In the genomic region with DNA sequence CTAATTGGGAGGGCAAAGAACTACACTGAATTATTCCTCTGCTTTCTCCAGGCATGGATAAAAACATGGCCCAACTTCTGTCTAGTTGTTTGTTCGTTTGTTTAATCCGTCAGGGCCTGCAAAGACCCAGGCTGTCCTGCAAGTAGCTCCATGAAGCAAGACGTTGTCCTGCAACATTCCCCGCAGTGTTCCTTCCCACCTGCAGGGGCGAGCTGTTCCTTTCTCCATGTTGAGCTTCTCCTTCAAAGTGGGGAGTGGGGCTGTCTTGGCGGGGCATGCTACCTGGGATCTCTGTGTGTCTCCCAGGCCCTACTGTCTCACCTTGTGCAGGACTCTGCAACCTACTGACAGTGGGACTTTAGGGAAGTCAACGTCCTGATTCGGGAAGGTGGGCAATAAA, we compare ENCODE assay signal across 2 cellular contexts.
TF ChIP-seq lines count a peak whose summit lies in the region.

No MANE protein-coding gene starts in this region.

TF ChIP-seq in HCT116, 20 proteins besides CTCF, POLR2A, EP300 and RAD21 (continued from another document):
- no peak for TF ChIP-seq REST (IDR thresholded peaks at IDR 0.05; ENCODE audit: low read depth)
- TF ChIP-seq POLR2AphosphoS5 (IDR thresholded peaks at IDR 0.05; ENCODE audit: low read depth, low read length), result no peak
- TF ChIP-seq JUND (IDR thresholded peaks at IDR 0.05), result no peak
- no peak for TF ChIP-seq ZNF274 (IDR thresholded peaks at IDR 0.05; ENCODE audit: low read depth, low read length)
- TF ChIP-seq MAX (IDR thresholded peaks at IDR 0.05), result no peak
- TF ChIP-seq EZH2phosphoT487 (IDR thresholded peaks at IDR 0.05; ENCODE audit: borderline replicate concordance), result no peak
- no peak for TF ChIP-seq ELF1 (IDR thresholded peaks at IDR 0.05; ENCODE audit: borderline replicate concordance, low read depth)
- no peak for TF ChIP-seq ZBTB33 (IDR thresholded peaks at IDR 0.05; ENCODE audit: extremely low read depth, insufficient replicate concordance, low read length)
- TF ChIP-seq CBX3 (IDR thresholded peaks at IDR 0.05; ENCODE audit: low read depth), result no peak
- TF ChIP-seq SRF (IDR thresholded peaks at IDR 0.05; ENCODE audit: low read depth), result no peak
- no peak for TF ChIP-seq TCF7L2 (IDR thresholded peaks at IDR 0.05; ENCODE audit: borderline replicate concordance, extremely low read depth, insufficient read depth, insufficient read length)

TF ChIP-seq in H1, 55 proteins besides CTCF, POLR2A, EP300 and RAD21 (continued from another document):
- TF ChIP-seq TAF1 (IDR thresholded peaks at IDR 0.05; ENCODE audit: low read depth, low read length) (no peak), BACH1 (IDR thresholded peaks at IDR 0.05; ENCODE audit: low read length) (no peak), FOSL1 (IDR thresholded peaks at IDR 0.05; ENCODE audit: insufficient read depth, low read depth, low read length) (no peak), ATF2 (IDR thresholded peaks at IDR 0.05; ENCODE audit: low read length) (no peak), JUND (IDR thresholded peaks at IDR 0.05; ENCODE audit: low read length) (no peak), POLR2AphosphoS5 (IDR thresholded peaks at IDR 0.05; ENCODE audit: low read depth, low read length) (no peak), RBBP5 (IDR thresholded peaks at IDR 0.05; ENCODE audit: borderline replicate concordance, low read depth, low read length) (no peak), SP2 (IDR thresholded peaks at IDR 0.05; ENCODE audit: low read length) (no peak), GABPA (IDR thresholded peaks at IDR 0.05; ENCODE audit: borderline replicate concordance, insufficient read depth, low read length) (no peak), BRCA1 (IDR thresholded peaks at IDR 0.05; ENCODE audit: low read depth, low read length) (no peak), GTF2F1 (IDR thresholded peaks at IDR 0.05; ENCODE audit: borderline replicate concordance, low read depth, low read length) (no peak), NANOG (IDR thresholded peaks at IDR 0.05; ENCODE audit: insufficient read depth, low read depth, low read length, poor library complexity, severe bottlenecking) (no peak), CBX5 (IDR thresholded peaks at IDR 0.05; ENCODE audit: low read depth, low read length) (no peak)
- TF ChIP-seq, protein P1, sequence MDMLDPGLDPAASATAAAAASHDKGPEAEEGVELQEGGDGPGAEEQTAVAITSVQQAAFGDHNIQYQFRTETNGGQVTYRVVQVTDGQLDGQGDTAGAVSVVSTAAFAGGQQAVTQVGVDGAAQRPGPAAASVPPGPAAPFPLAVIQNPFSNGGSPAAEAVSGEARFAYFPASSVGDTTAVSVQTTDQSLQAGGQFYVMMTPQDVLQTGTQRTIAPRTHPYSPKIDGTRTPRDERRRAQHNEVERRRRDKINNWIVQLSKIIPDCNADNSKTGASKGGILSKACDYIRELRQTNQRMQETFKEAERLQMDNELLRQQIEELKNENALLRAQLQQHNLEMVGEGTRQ (IDR thresholded peaks at IDR 0.05; ENCODE audit: low read length), result no peak
- TF ChIP-seq, protein P2, sequence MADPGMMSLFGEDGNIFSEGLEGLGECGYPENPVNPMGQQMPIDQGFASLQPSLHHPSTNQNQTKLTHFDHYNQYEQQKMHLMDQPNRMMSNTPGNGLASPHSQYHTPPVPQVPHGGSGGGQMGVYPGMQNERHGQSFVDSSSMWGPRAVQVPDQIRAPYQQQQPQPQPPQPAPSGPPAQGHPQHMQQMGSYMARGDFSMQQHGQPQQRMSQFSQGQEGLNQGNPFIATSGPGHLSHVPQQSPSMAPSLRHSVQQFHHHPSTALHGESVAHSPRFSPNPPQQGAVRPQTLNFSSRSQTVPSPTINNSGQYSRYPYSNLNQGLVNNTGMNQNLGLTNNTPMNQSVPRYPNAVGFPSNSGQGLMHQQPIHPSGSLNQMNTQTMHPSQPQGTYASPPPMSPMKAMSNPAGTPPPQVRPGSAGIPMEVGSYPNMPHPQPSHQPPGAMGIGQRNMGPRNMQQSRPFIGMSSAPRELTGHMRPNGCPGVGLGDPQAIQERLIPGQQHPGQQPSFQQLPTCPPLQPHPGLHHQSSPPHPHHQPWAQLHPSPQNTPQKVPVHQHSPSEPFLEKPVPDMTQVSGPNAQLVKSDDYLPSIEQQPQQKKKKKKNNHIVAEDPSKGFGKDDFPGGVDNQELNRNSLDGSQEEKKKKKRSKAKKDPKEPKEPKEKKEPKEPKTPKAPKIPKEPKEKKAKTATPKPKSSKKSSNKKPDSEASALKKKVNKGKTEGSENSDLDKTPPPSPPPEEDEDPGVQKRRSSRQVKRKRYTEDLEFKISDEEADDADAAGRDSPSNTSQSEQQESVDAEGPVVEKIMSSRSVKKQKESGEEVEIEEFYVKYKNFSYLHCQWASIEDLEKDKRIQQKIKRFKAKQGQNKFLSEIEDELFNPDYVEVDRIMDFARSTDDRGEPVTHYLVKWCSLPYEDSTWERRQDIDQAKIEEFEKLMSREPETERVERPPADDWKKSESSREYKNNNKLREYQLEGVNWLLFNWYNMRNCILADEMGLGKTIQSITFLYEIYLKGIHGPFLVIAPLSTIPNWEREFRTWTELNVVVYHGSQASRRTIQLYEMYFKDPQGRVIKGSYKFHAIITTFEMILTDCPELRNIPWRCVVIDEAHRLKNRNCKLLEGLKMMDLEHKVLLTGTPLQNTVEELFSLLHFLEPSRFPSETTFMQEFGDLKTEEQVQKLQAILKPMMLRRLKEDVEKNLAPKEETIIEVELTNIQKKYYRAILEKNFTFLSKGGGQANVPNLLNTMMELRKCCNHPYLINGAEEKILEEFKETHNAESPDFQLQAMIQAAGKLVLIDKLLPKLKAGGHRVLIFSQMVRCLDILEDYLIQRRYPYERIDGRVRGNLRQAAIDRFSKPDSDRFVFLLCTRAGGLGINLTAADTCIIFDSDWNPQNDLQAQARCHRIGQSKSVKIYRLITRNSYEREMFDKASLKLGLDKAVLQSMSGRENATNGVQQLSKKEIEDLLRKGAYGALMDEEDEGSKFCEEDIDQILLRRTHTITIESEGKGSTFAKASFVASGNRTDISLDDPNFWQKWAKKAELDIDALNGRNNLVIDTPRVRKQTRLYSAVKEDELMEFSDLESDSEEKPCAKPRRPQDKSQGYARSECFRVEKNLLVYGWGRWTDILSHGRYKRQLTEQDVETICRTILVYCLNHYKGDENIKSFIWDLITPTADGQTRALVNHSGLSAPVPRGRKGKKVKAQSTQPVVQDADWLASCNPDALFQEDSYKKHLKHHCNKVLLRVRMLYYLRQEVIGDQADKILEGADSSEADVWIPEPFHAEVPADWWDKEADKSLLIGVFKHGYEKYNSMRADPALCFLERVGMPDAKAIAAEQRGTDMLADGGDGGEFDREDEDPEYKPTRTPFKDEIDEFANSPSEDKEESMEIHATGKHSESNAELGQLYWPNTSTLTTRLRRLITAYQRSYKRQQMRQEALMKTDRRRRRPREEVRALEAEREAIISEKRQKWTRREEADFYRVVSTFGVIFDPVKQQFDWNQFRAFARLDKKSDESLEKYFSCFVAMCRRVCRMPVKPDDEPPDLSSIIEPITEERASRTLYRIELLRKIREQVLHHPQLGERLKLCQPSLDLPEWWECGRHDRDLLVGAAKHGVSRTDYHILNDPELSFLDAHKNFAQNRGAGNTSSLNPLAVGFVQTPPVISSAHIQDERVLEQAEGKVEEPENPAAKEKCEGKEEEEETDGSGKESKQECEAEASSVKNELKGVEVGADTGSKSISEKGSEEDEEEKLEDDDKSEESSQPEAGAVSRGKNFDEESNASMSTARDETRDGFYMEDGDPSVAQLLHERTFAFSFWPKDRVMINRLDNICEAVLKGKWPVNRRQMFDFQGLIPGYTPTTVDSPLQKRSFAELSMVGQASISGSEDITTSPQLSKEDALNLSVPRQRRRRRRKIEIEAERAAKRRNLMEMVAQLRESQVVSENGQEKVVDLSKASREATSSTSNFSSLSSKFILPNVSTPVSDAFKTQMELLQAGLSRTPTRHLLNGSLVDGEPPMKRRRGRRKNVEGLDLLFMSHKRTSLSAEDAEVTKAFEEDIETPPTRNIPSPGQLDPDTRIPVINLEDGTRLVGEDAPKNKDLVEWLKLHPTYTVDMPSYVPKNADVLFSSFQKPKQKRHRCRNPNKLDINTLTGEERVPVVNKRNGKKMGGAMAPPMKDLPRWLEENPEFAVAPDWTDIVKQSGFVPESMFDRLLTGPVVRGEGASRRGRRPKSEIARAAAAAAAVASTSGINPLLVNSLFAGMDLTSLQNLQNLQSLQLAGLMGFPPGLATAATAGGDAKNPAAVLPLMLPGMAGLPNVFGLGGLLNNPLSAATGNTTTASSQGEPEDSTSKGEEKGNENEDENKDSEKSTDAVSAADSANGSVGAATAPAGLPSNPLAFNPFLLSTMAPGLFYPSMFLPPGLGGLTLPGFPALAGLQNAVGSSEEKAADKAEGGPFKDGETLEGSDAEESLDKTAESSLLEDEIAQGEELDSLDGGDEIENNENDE (IDR thresholded peaks at IDR 0.05; ENCODE audit: insufficient replicate concordance, low read length), result no peak
- TF ChIP-seq, protein P3, sequence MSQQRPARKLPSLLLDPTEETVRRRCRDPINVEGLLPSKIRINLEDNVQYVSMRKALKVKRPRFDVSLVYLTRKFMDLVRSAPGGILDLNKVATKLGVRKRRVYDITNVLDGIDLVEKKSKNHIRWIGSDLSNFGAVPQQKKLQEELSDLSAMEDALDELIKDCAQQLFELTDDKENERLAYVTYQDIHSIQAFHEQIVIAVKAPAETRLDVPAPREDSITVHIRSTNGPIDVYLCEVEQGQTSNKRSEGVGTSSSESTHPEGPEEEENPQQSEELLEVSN (IDR thresholded peaks at IDR 0.05), result no peak
